ENCODE assay signal across 34 cellular contexts in the genomic region with DNA sequence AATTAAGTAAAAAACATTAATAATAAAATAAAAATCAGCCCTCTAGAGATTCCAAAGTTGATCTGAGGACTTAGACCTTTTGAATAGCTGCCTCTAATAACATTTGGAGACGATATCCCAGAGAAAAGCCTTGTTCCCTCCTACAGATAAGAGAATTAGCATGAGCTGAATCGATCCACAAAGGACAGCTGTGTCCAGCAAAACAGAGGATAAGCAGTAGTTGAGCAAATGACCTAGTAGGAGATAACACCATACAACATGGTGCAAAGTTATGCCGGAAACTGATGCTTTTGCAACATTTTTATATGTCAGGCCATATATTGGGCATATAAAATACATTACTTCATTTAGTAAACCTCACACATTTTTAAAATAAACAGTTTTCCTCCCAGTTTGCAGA.
"Had no signal": no experiment of that assay in that cellular context is flagged by ENCODE, and none has a peak within 500 bp of the region (broad histone marks: within the 10 kb centered on the region; RNA-seq: fewer than 3 reads in every experiment).

No MANE protein-coding gene starts in this region.

- H3K27me3 ChIP-seq: adrenal gland, body of pancreas, brain microvascular endothelial cell, cardiac muscle cell had no signal

- H3K4me1 ChIP-seq: adrenal gland, body of pancreas had no signal

- H3K9me3 ChIP-seq: adrenal gland, body of pancreas had no signal

- H3K27ac ChIP-seq: adrenal gland, body of pancreas, brain microvascular endothelial cell, cardiac muscle cell, VCaP had no signal

- H3K4me3 ChIP-seq: adrenal gland, body of pancreas, cardiac muscle cell had no signal

- DNase-seq: activated CD4-positive, alpha-beta memory T cell treated with anti-CD3 and anti-CD28 coated beads for 36 hours; activated CD4-positive, alpha-beta T cell treated with anti-CD3 and anti-CD28 coated beads for 1 hour; activated CD4-positive, alpha-beta T cell treated with anti-CD3 and anti-CD28 coated beads for 36 hours; activated CD4-positive, alpha-beta T cell treated with anti-CD3 and anti-CD28 coated beads for 48 hours; activated CD4-positive, alpha-beta T cell treated with anti-CD3 and anti-CD28 coated beads, Interleukin-2, amount 10 ng/mL, durations not matched to agents 7 days and 5 days; activated CD4-positive, CD25-positive, alpha-beta regulatory T cell; activated CD8-positive, alpha-beta memory T cell treated with anti-CD3 and anti-CD28 coated beads, Interleukin-2, amount 50 U/mL, for 4 hours; activated CD8-positive, alpha-beta T cell treated with anti-CD3 and anti-CD28 coated beads for 36 hours; activated effector memory CD4-positive, alpha-beta T cell treated with anti-CD3 and anti-CD28 coated beads, Interleukin-2, amount 50 U/mL, for 16 hours; activated gamma-delta T cell treated with Interleukin-2 at 50 U/mL for 16 hours; activated naive CD4-positive, alpha-beta T cell; activated naive CD4-positive, alpha-beta T cell treated with anti-CD3 and anti-CD28 coated beads for 36 hours; activated naive CD4-positive, alpha-beta T cell treated with anti-CD3 and anti-CD28 coated beads, Interleukin-2, amount 50 U/mL, for 16 hours; activated naive CD8-positive, alpha-beta T cell treated with anti-CD3 and anti-CD28 coated beads for 36 hours; activated T-cell treated with anti-CD3 and anti-CD28 coated beads for 4 hours; activated T-cell treated with anti-CD3 and anti-CD28 coated beads, Interleukin-2, amount 50 U/mL, for 1 hour; activated T-cell treated with anti-CD3 and anti-CD28 coated beads, Interleukin-2, amount 50 U/mL, for 4 hours; activated T-cell treated with anti-CD3 and anti-CD28 coated beads, Interleukin-2, amount 50 U/mL, for 72 hours; adrenal gland; amniotic stem cell; aorta; body of pancreas; brain microvascular endothelial cell; central memory CD4-positive, alpha-beta T cell; SW 1271; T-helper 1 cell; T-helper 2 cell; T-helper 9 cell had no signal

- ATAC-seq: activated CD4-positive, alpha-beta T cell treated with anti-CD3 and anti-CD28 coated beads for 36 hours; activated CD4-positive, CD25-positive, alpha-beta regulatory T cell treated with anti-CD3 and anti-CD28 coated beads, Interleukin-2, amount 50 U/mL, for 24 hours; activated CD8-positive, alpha-beta T cell treated with anti-CD3 and anti-CD28 coated beads for 36 hours; activated naive CD4-positive, alpha-beta T cell treated with anti-CD3 and anti-CD28 coated beads, Interleukin-2, amount 50 U/mL, for 72 hours; activated T-cell treated with anti-CD3 and anti-CD28 coated beads, Interleukin-2, amount 50 U/mL, for 4 hours; activated T-cell treated with anti-CD3 and anti-CD28 coated beads, Interleukin-2, amount 50 U/mL, for 72 hours; activated T-helper 17 cell treated with anti-CD3 and anti-CD28 coated beads, Interleukin-2, amount 50 U/mL, for 72 hours; body of pancreas; WTC11 had no signal

- H3K36me3 ChIP-seq: adrenal gland, brain microvascular endothelial cell, cardiac muscle cell had no signal
